8 cellular contexts compared by ENCODE assay signal in genomic region chrX:39969099-39969825, GRCh38.
DNase-seq lines count a peak whose midpoint lies in the region; ATAC-seq and TF ChIP-seq lines count a peak whose summit lies in the region.

No MANE protein-coding gene starts in this region.

- TF ChIP-seq POLR2A in stomach (IDR thresholded peaks at IDR 0.05) (no peak), esophagus muscularis mucosa (IDR thresholded peaks at IDR 0.05; ENCODE audit: low read depth) (no peak), sigmoid colon (IDR thresholded peaks at IDR 0.05) (no peak)

- H3K27me3 ChIP-seq in stomach (peaks cover 0 to 5% (median 0%) of the 10 kb centered on the region in 3 donors), esophagus muscularis mucosa (no peaks in the 10 kb centered on the region), sigmoid colon (no peaks in the 10 kb centered on the region)

- H3K27ac Mint-ChIP-seq in T-helper 17 cell (peak overlapping the region; percentile 9), glutamatergic neuron (ENCODE audit: unreplicated experiment) (peak overlapping the region; percentile 55)

- no peak for DNase-seq in left ventricle myocardium superior
- no peak for DNase-seq in cardiac septum (ENCODE audit: low spot score)
- no peak for DNase-seq in T-helper 17 cell
- DNase-seq in glutamatergic neuron: peak; percentile 31
- DNase-seq in stomach: no peak
- no peak for DNase-seq in esophagus muscularis mucosa (ENCODE audit: extremely low spot score)
- DNase-seq in sigmoid colon: no peak

- TF ChIP-seq EP300 in stomach (IDR thresholded peaks at IDR 0.05) (no peak), esophagus muscularis mucosa (IDR thresholded peaks at IDR 0.05) (no peak), sigmoid colon (IDR thresholded peaks at IDR 0.05) (no peak)

- no peak overlapping the region for H3K4me3 ChIP-seq in stomach
- H3K4me3 ChIP-seq in esophagus muscularis mucosa: no peak overlapping the region
- H3K4me3 ChIP-seq in sigmoid colon: no peak overlapping the region

- 42 to 60% (median 47%) methylated on average over 8 to 16 of the region's 16 CpGs for WGBS in stomach, 5 donors
- WGBS in esophagus muscularis mucosa: 51% methylated on average over 14 of the region's 16 CpGs
- WGBS in sigmoid colon, 2 donors: 16 to 46% methylated on average over 16 of the region's 16 CpGs

- no peaks in the 10 kb centered on the region for H3K4me1 Mint-ChIP-seq in T-helper 17 cell
- peaks cover 10% of the 10 kb centered on the region for H3K4me1 Mint-ChIP-seq in glutamatergic neuron (ENCODE audit: low read depth, unreplicated experiment)

- H3K27ac ChIP-seq in stomach (peak overlapping the region in 1 of 5 donors; percentile 22), esophagus muscularis mucosa (replicated peaks in 1 of 4) (peak overlapping the region in 1 of 4 donors; percentile 51), sigmoid colon (no peak overlapping the region)

- no peaks in the 10 kb centered on the region for H3K27me3 Mint-ChIP-seq in T-helper 17 cell
- H3K27me3 Mint-ChIP-seq in glutamatergic neuron (ENCODE audit: unreplicated experiment): no peaks in the 10 kb centered on the region

- ATAC-seq in left ventricle myocardium superior (peak; percentile 26), T-helper 17 cell (no peak), GM21717 (IDR thresholded peaks at IDR 0.05; ENCODE audit: unreplicated experiment) (no peak)

- H3K9me3 Mint-ChIP-seq in glutamatergic neuron (ENCODE audit: unreplicated experiment): peaks cover 2% of the 10 kb centered on the region

- intact Hi-C loops in left ventricle myocardium superior (cut with micrococcal nuclease): no loop called here
- intact Hi-C loops in cardiac septum (cut with DNase I): no loop called here
- intact Hi-C loops in stomach (cut with DNase I; ENCODE audit: low total_unique reads): no loop called here
- intact Hi-C loops in esophagus muscularis mucosa (cut with DNase I): no loop called here
- intact Hi-C loops in sigmoid colon (cut with DNase I): no loop called here

- H3K4me3 Mint-ChIP-seq in T-helper 17 cell (peak overlapping the region; percentile 19), glutamatergic neuron (ENCODE audit: unreplicated experiment) (no peak overlapping the region)

- H3K9me3 ChIP-seq in T-helper 17 cell (ENCODE audit: control insufficient read depth, low read length, poor library complexity, severe bottlenecking) (no peaks in the 10 kb centered on the region), stomach (peaks cover 0 to 35% (median 19%) of the 10 kb centered on the region in 4 donors), esophagus muscularis mucosa (peaks cover 0 to 25% (median 0%) of the 10 kb centered on the region in 4 donors), sigmoid colon (no peaks in the 10 kb centered on the region)

- TF ChIP-seq CTCF in glutamatergic neuron (IDR thresholded peaks at IDR 0.05; ENCODE audit: partially characterized antibody, unreplicated experiment) (no peak), stomach (IDR thresholded peaks at IDR 0.05) (no peak), esophagus muscularis mucosa (IDR thresholded peaks at IDR 0.05) (no peak), sigmoid colon (IDR thresholded peaks at IDR 0.05) (no peak)

- H3K4me1 ChIP-seq in stomach (peaks cover 0 to 9% (median 0%) of the 10 kb centered on the region in 4 donors), esophagus muscularis mucosa (peaks cover 0 to 4% (median 0%) of the 10 kb centered on the region in 4 donors), sigmoid colon (no peaks in the 10 kb centered on the region)

- H3K36me3 Mint-ChIP-seq in T-helper 17 cell (ENCODE audit: low read depth): peaks cover 3% of the 10 kb centered on the region
- no peaks in the 10 kb centered on the region for H3K36me3 Mint-ChIP-seq in glutamatergic neuron (ENCODE audit: unreplicated experiment)

- H3K36me3 ChIP-seq in stomach: no peaks in the 10 kb centered on the region
- H3K36me3 ChIP-seq in esophagus muscularis mucosa: no peaks in the 10 kb centered on the region
- H3K36me3 ChIP-seq in sigmoid colon: no peaks in the 10 kb centered on the region
